Comparison of ENCODE assay signal across 29 cellular contexts in the genomic region with DNA sequence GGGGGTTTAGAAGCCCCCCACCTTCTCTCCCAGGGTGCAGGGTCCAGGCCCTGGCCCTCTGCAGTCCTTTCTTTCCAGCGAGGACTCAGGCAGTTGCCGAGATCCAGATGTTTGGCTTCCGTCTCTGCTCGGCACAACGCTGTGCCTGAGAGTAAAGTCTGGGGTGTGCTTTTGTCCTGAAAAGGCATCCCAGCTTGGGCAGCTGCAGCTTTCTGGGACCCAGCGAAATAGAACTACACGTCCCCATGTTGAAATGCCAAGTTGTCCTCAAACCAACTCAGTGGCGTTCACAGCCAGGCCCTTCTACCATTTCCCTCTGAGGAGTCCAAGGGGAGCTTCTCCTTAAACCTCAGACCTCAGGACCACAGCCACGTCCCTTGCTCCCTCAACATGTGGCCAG. TPM values are rescaled to one million over a fixed set of nuclear protein-coding genes. Genes with fewer than 3 reads are reported as not detected.
"Had no signal": no experiment of that assay in that cellular context is flagged by ENCODE, and none has a peak within 500 bp of the region (broad histone marks: within the 10 kb centered on the region; RNA-seq: fewer than 3 reads in every experiment).

No MANE protein-coding gene starts in this region.

- DNase-seq: activated CD4-positive, alpha-beta T cell treated with anti-CD3 and anti-CD28 coated beads for 48 hours; activated CD4-positive, alpha-beta T cell treated with anti-CD3 and anti-CD28 coated beads, Interleukin-2, amount 50 U/mL, for 4 hours; activated CD4-positive, CD25-positive, alpha-beta regulatory T cell treated with anti-CD3 and anti-CD28 coated beads, Interleukin-2, amount 50 U/mL, for 72 hours; activated CD8-positive, alpha-beta memory T cell treated with anti-CD3 and anti-CD28 coated beads, Interleukin-2, amount 50 U/mL, for 48 hours; activated CD8-positive, alpha-beta T cell treated with anti-CD3 and anti-CD28 coated beads, Interleukin-2, amount 10 ng/mL, durations not matched to agents 7 days and 5 days; activated naive CD4-positive, alpha-beta T cell treated with Interleukin-2 at 50 U/mL for 16 hours; activated naive CD8-positive, alpha-beta T cell treated with anti-CD3 and anti-CD28 coated beads, Interleukin-2, amount 50 U/mL, for 24 hours; activated T-cell treated with anti-CD3 and anti-CD28 coated beads, Interleukin-2, amount 50 U/mL, for 1 hour; amniotic stem cell; body of pancreas; Karpas-422; MM.1S; NCI-H1105; NCI-H1436; NCI-H1694 treated with DMSO at 0.1 percent for 48 hours; NCI-H2029 treated with DMSO at 0.1 percent for 48 hours; NCI-H446 treated with DMSO at 0.1 percent for 48 hours; NCI-H524 treated with DMSO at 0.1 percent for 48 hours; NCI-H748 treated with DMSO at 0.1 percent for 48 hours; SHP77 treated with DMSO at 0.1 percent for 48 hours; T-helper 9 cell had no signal

- H3K27me3 Mint-ChIP-seq: activated naive CD8-positive, alpha-beta T cell treated with anti-CD3 and anti-CD28 coated beads, Interleukin-2, amount 50 U/mL, for 24 hours had no signal

- H3K4me3 ChIP-seq: ascending aorta, body of pancreas had no signal

- ATAC-seq: activated CD8-positive, alpha-beta T cell treated with anti-CD3 and anti-CD28 coated beads, Interleukin-2, amount 10 ng/mL, durations not matched to agents 7 days and 5 days; activated naive CD4-positive, alpha-beta T cell treated with anti-CD3 and anti-CD28 coated beads, Interleukin-2, amount 50 U/mL, for 72 hours; activated naive CD8-positive, alpha-beta T cell treated with anti-CD3 and anti-CD28 coated beads, Interleukin-2, amount 50 U/mL, for 24 hours; body of pancreas; HepG2; WTC11 had no signal

- H3K9me3 Mint-ChIP-seq: activated naive CD4-positive, alpha-beta T cell treated with anti-CD3 and anti-CD28 coated beads, Interleukin-2, amount 50 U/mL, for 72 hours; activated naive CD8-positive, alpha-beta T cell treated with anti-CD3 and anti-CD28 coated beads, Interleukin-2, amount 50 U/mL, for 24 hours; T-helper 1 cell treated with Interleukin-12 subunit alpha and Interleukin-12 subunit beta and Interleukin-4 antibody, amounts not matched to agents 30 μg/mL and 1 μg/mL, for 36 hours; WTC11 had no signal

- H3K27me3 ChIP-seq: ascending aorta, body of pancreas had no signal

- H3K4me1 ChIP-seq: ascending aorta, body of pancreas had no signal

- H3K36me3 ChIP-seq: ascending aorta had no signal

- H3K27ac Mint-ChIP-seq: activated CD8-positive, alpha-beta T cell treated with anti-CD3 and anti-CD28 coated beads, Interleukin-2, amount 10 ng/mL, durations not matched to agents 7 days and 5 days; activated naive CD4-positive, alpha-beta T cell treated with anti-CD3 and anti-CD28 coated beads, Interleukin-2, amount 50 U/mL, for 72 hours; activated naive CD8-positive, alpha-beta T cell treated with anti-CD3 and anti-CD28 coated beads, Interleukin-2, amount 50 U/mL, for 24 hours; T-helper 1 cell treated with Interleukin-12 subunit alpha and Interleukin-12 subunit beta and Interleukin-4 antibody, amounts not matched to agents 30 μg/mL and 1 μg/mL, for 36 hours had no signal

- H3K36me3 Mint-ChIP-seq: activated naive CD4-positive, alpha-beta T cell treated with anti-CD3 and anti-CD28 coated beads, Interleukin-2, amount 50 U/mL, for 72 hours; WTC11 had no signal

- H3K27ac ChIP-seq: ascending aorta, body of pancreas, RWPE1 had no signal

- H3K9me3 ChIP-seq: ascending aorta, body of pancreas had no signal

- H3K4me3 Mint-ChIP-seq: activated CD8-positive, alpha-beta T cell treated with anti-CD3 and anti-CD28 coated beads, Interleukin-2, amount 10 ng/mL, durations not matched to agents 7 days and 5 days; activated naive CD8-positive, alpha-beta T cell treated with anti-CD3 and anti-CD28 coated beads, Interleukin-2, amount 50 U/mL, for 24 hours; T-helper 1 cell treated with Interleukin-12 subunit alpha and Interleukin-12 subunit beta and Interleukin-4 antibody, amounts not matched to agents 30 μg/mL and 1 μg/mL, for 36 hours; WTC11 had no signal

RNA-seq across cellular contexts. Expression of gene FGD5, which starts 23.1 kb away (rescaled TPM):
- total RNA-seq: activated naive CD4-positive, alpha-beta T cell treated with anti-CD3 and anti-CD28 coated beads, Interleukin-2, amount 50 U/mL, for 72 hours; bronchial epithelial cell; HepG2; SK-MEL-5 had no signal
